16 cellular contexts compared by ENCODE assay signal in the genomic region with DNA sequence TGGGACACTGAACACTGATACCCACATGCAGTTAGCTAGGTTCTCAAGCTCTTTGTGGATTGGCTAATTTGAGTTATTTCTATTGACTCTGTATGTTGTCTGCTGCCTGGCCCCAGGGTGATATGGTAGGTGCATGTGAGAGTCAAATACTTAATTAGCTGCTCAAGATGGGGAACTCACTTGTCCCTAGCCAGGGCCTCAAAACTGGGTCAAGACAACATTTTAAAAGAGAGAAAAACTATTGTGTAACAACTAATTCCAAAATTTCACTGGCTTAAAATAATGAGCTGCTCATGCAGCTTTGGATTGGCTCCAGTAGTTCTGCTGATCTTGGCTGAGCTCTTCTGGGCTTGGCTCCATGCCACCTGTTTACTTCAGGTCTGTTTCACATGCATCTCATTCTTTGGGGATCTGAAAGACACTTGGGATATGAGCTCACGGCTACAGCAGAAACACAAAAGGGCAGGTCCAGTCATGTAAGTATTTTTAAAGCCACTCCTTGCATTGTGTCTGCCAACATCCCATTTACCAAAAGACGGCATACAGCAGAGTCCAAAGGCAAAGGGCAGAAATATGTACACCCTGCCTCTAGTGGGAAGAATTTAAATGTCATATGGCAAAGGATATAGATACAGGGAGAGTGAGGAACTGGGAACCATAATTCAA.
DNase-seq lines count a peak whose midpoint lies in the region; ATAC-seq and TF ChIP-seq lines count a peak whose summit lies in the region.
"Had no signal": no experiment of that assay in that cellular context is flagged by ENCODE, and none has a peak within 500 bp of the region (broad histone marks: within the 10 kb centered on the region; RNA-seq: fewer than 3 reads in every experiment).

No MANE protein-coding gene starts in this region.

- H3K27me3 ChIP-seq in Caco-2 (replicated peaks; ENCODE audit: control insufficient read depth, insufficient read depth, low read length), result no peaks in the 10 kb centered on the region
- H3K27me3 ChIP-seq: BLaER1 treated with 17β-estradiol and CSF1 and Interleukin-3, amounts not matched to agents 10 nM and 100 nM; sigmoid colon; SJSA1 had no signal

- H3K36me3 Mint-ChIP-seq in activated T-cell treated with anti-CD3 and anti-CD28 coated beads, Interleukin-2, amount 50 U/mL, for 4 hours (ENCODE audit: insufficient read depth), result no peaks in the 10 kb centered on the region
- H3K36me3 Mint-ChIP-seq in Caco-2 (ENCODE audit: insufficient read depth, unreplicated experiment), result no peaks in the 10 kb centered on the region
- H3K36me3 Mint-ChIP-seq: naive thymus-derived CD4-positive, alpha-beta T cell had no signal

- TF ChIP-seq CTCF in Caco-2 (IDR thresholded peaks at IDR 0.05; ENCODE audit: insufficient read depth in 1 of 2, low read depth in 1 of 2, low read length in 1 of 2, severe bottlenecking in 1 of 2, unreplicated experiment in 1 of 2), result no peak

- H3K4me3 Mint-ChIP-seq in activated T-cell treated with anti-CD3 and anti-CD28 coated beads, Interleukin-2, amount 50 U/mL, for 4 hours, result no peak overlapping the region
- no peak overlapping the region for H3K4me3 Mint-ChIP-seq in Caco-2 (ENCODE audit: unreplicated experiment)
- H3K4me3 Mint-ChIP-seq: naive thymus-derived CD4-positive, alpha-beta T cell had no signal

- H3K4me3 ChIP-seq in Caco-2 (ENCODE audit: low read depth, low read length), result no peak overlapping the region
- H3K4me3 ChIP-seq: BLaER1 treated with 17β-estradiol and CSF1 and Interleukin-3, amounts not matched to agents 10 nM and 100 nM; sigmoid colon; SJSA1 had no signal

- POLR2A ChIA-PET in Caco-2 (lab: Charles Lee), result no interaction called here

- H3K27ac Mint-ChIP-seq in Caco-2 (ENCODE audit: unreplicated experiment), result no peak overlapping the region
- H3K27ac Mint-ChIP-seq: naive thymus-derived CD4-positive, alpha-beta T cell had no signal

- no TSS peak for BruUV-seq in Caco-2 (replicated peaks; lab: Mats Ljungman, UMichigan)

- intact Hi-C loops in Caco-2 (cut with micrococcal nuclease; ENCODE audit: unreplicated experiment), result no loop called here

- H3K27me3 Mint-ChIP-seq in activated T-cell treated with anti-CD3 and anti-CD28 coated beads, Interleukin-2, amount 50 U/mL, for 4 hours (ENCODE audit: low read depth), result no peaks in the 10 kb centered on the region
- no peaks in the 10 kb centered on the region for H3K27me3 Mint-ChIP-seq in Caco-2 (ENCODE audit: insufficient read depth, unreplicated experiment)
- H3K27me3 Mint-ChIP-seq: naive thymus-derived CD4-positive, alpha-beta T cell had no signal

- no peaks in the 10 kb centered on the region for H3K4me1 ChIP-seq in Caco-2
- H3K4me1 ChIP-seq: sigmoid colon, SJSA1 had no signal

- no peaks in the 10 kb centered on the region for H3K4me1 Mint-ChIP-seq in activated T-cell treated with anti-CD3 and anti-CD28 coated beads, Interleukin-2, amount 50 U/mL, for 4 hours (ENCODE audit: low read depth)
- H3K4me1 Mint-ChIP-seq in Caco-2 (ENCODE audit: low read depth, unreplicated experiment), result no peaks in the 10 kb centered on the region
- H3K4me1 Mint-ChIP-seq: naive thymus-derived CD4-positive, alpha-beta T cell had no signal

- no peak for ATAC-seq in activated T-cell treated with anti-CD3 and anti-CD28 coated beads, Interleukin-2, amount 50 U/mL, for 4 hours
- ATAC-seq: naive thymus-derived CD4-positive, alpha-beta T cell; stimulated activated naive CD8-positive, alpha-beta T cell treated with anti-CD3 and anti-CD28 coated beads, Interleukin-15, Interleukin-2, amounts not matched to agents 100 U/mL and 50 U/mL, for 24 hours had no signal

- no peaks in the 10 kb centered on the region for H3K36me3 ChIP-seq in Caco-2 (ENCODE audit: control insufficient read depth, insufficient read depth, low read length)
- H3K36me3 ChIP-seq: sigmoid colon, SJSA1 had no signal

- peaks cover 7% of the 10 kb centered on the region; the same call in 1 of the 2 replicates for H3K9me3 ChIP-seq in Caco-2
- H3K9me3 ChIP-seq: SJSA1 had no signal

- peaks cover 17% of the 10 kb centered on the region for H3K9me3 Mint-ChIP-seq in activated T-cell treated with anti-CD3 and anti-CD28 coated beads, Interleukin-2, amount 50 U/mL, for 4 hours
- peaks cover 26% of the 10 kb centered on the region for H3K9me3 Mint-ChIP-seq in Caco-2 (ENCODE audit: unreplicated experiment)

- CTCF ChIA-PET in Caco-2 (lab: Charles Lee), result no interaction called here

- DNase-seq in GM04504 (ENCODE audit: low read depth) (peak; percentile 61), NCI-H345 treated with DMSO at 0.1 percent for 48 hours (lab: John Stamatoyannopoulos, UW; ENCODE audit: unreplicated experiment) (peak; percentile 77), epidermal melanocyte (ENCODE audit: insufficient read length, low spot score) (peak; percentile 22), myocyte (ENCODE audit: low read depth) (peak; percentile 34), HuH-7.5 (ENCODE audit: low spot score) (no peak), occipital lobe (lab: John Stamatoyannopoulos, UW) (no peak), Caco-2 (no peak)
- no peak for DNase-seq in activated T-cell treated with anti-CD3 and anti-CD28 coated beads, Interleukin-2, amount 50 U/mL, for 4 hours
- DNase-seq: effector CD4-positive, alpha-beta T cell; glutamatergic neuron; naive thymus-derived CD4-positive, alpha-beta T cell; NCI-H187 treated with DMSO at 0.1 percent for 48 hours; sigmoid colon; stimulated activated naive CD8-positive, alpha-beta T cell treated with anti-CD3 and anti-CD28 coated beads, Interleukin-15, Interleukin-2, amounts not matched to agents 100 U/mL and 50 U/mL, for 24 hours had no signal

Comparison
In these comparisons a context has a peak if more than half of its experiments do, and no peak if none do; other contexts are left out.
1. DNase-seq: peak in GM04504 (single experiment), NCI-H345 treated with DMSO at 0.1 percent for 48 hours (single experiment), epidermal melanocyte (single experiment) and myocyte (single experiment); none in HuH-7.5 (single experiment), occipital lobe (single experiment), activated T-cell treated with anti-CD3 and anti-CD28 coated beads, Interleukin-2, amount 50 U/mL, for 4 hours (single experiment) and Caco-2 (0 of 2).